28 cellular contexts compared by ENCODE assay signal in genomic region chr1:14265515-14265914, GRCh38.
"Had no signal": no experiment of that assay in that cellular context is flagged by ENCODE, and none has a peak within 500 bp of the region (broad histone marks: within the 10 kb centered on the region; RNA-seq: fewer than 3 reads in every experiment).

No MANE protein-coding gene starts in this region.

- H3K27me3 ChIP-seq: MG63 had no signal

- H3K4me1 Mint-ChIP-seq: activated naive CD4-positive, alpha-beta T cell treated with anti-CD3 and anti-CD28 coated beads, Interleukin-2, amount 50 U/mL, for 24 hours; activated naive CD8-positive, alpha-beta T cell treated with anti-CD3 and anti-CD28 coated beads, Interleukin-2, amount 50 U/mL, for 24 hours; central memory CD8-positive, alpha-beta T cell; IgD-negative memory B cell; T-helper 17 cell had no signal

- H3K36me3 Mint-ChIP-seq: activated naive CD4-positive, alpha-beta T cell treated with anti-CD3 and anti-CD28 coated beads, Interleukin-2, amount 50 U/mL, for 24 hours; brain; IgD-negative memory B cell; WTC11 had no signal

- DNase-seq: activated CD4-positive, alpha-beta T cell treated with anti-CD3 and anti-CD28 coated beads for 48 hours; activated CD4-positive, alpha-beta T cell treated with anti-CD3 and anti-CD28 coated beads, Interleukin-2, amount 50 U/mL, for 4 hours; activated CD4-positive, CD25-positive, alpha-beta regulatory T cell treated with anti-CD3 and anti-CD28 coated beads, Interleukin-2, amount 50 U/mL, for 72 hours; activated CD8-positive, alpha-beta memory T cell treated with anti-CD3 and anti-CD28 coated beads, Interleukin-2, amount 50 U/mL, for 48 hours; activated CD8-positive, alpha-beta T cell treated with anti-CD3 and anti-CD28 coated beads, Interleukin-2, amount 10 ng/mL, durations not matched to agents 7 days and 5 days; activated naive CD8-positive, alpha-beta T cell treated with anti-CD3 and anti-CD28 coated beads, Interleukin-2, amount 50 U/mL, for 24 hours; activated T-cell treated with anti-CD3 and anti-CD28 coated beads, Interleukin-2, amount 50 U/mL, for 1 hour; amniotic stem cell; KG1; MG63; MV-4-11; NCI-H1092 treated with DMSO at 0.1 percent for 48 hours; NCI-H1417 treated with DMSO at 0.1 percent for 48 hours; NCI-H1930; NCI-H2107; NCI-H526; NCI-H774; NK-92 treated with Interleukin-12 subunit alpha and Interleukin-12 subunit beta, amount 100 ng/mL, for 24 hours; SHP77; T-helper 17 cell; T-helper 9 cell had no signal

- H3K4me3 ChIP-seq: MG63 had no signal

- H3K36me3 ChIP-seq: MG63 had no signal

- ATAC-seq: activated CD8-positive, alpha-beta T cell treated with anti-CD3 and anti-CD28 coated beads, Interleukin-2, amount 10 ng/mL, durations not matched to agents 7 days and 5 days; activated naive CD8-positive, alpha-beta T cell treated with anti-CD3 and anti-CD28 coated beads, Interleukin-2, amount 50 U/mL, for 24 hours; T-helper 17 cell; WTC11 had no signal

- H3K27ac Mint-ChIP-seq: activated CD8-positive, alpha-beta T cell treated with anti-CD3 and anti-CD28 coated beads, Interleukin-2, amount 10 ng/mL, durations not matched to agents 7 days and 5 days; activated naive CD4-positive, alpha-beta T cell treated with anti-CD3 and anti-CD28 coated beads, Interleukin-2, amount 50 U/mL, for 24 hours; activated naive CD8-positive, alpha-beta T cell treated with anti-CD3 and anti-CD28 coated beads, Interleukin-2, amount 50 U/mL, for 24 hours; IgD-negative memory B cell; T-helper 17 cell; WTC11 had no signal

- H3K4me3 Mint-ChIP-seq: activated CD8-positive, alpha-beta T cell treated with anti-CD3 and anti-CD28 coated beads, Interleukin-2, amount 10 ng/mL, durations not matched to agents 7 days and 5 days; activated naive CD4-positive, alpha-beta T cell treated with anti-CD3 and anti-CD28 coated beads, Interleukin-2, amount 50 U/mL, for 24 hours; activated naive CD8-positive, alpha-beta T cell treated with anti-CD3 and anti-CD28 coated beads, Interleukin-2, amount 50 U/mL, for 24 hours; brain; central memory CD8-positive, alpha-beta T cell; IgD-negative memory B cell; T-helper 17 cell; WTC11 had no signal

- H3K9me3 ChIP-seq: MG63 had no signal

- FAIRE-seq: astrocyte, RCC 7860 had no signal

- H3K9me3 Mint-ChIP-seq: activated naive CD4-positive, alpha-beta T cell treated with anti-CD3 and anti-CD28 coated beads, Interleukin-2, amount 50 U/mL, for 24 hours; activated naive CD8-positive, alpha-beta T cell treated with anti-CD3 and anti-CD28 coated beads, Interleukin-2, amount 50 U/mL, for 24 hours; central memory CD8-positive, alpha-beta T cell; WTC11 had no signal
